Comparison of ENCODE assay signal across 21 cellular contexts in the genomic region with DNA sequence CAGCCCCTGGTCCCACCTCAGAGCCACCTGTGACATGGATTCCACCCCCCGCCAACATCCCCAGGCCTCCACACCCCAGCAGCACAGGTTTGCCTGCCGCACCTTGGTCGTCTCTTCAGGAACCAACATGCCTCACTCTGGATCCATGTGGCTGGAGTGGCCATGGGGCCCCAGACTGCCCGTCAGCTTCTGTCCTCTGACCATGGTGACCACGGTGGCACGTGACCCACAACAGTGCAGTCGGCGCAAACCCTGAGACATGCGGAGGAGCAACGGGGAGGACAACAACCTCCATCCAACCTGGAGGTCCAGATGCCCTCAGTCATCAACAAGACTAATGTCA.
A peak's percentile ranks its signal among the peaks of the same experiment; 100 is the strongest.
DNase-seq lines count a peak whose midpoint lies in the region; ATAC-seq, FAIRE-seq and TF ChIP-seq lines count a peak whose summit lies in the region.
"Had no signal": no experiment of that assay in that cellular context is flagged by ENCODE, and none has a peak within 500 bp of the region (broad histone marks: within the 10 kb centered on the region; RNA-seq: fewer than 3 reads in every experiment).

No MANE protein-coding gene starts in this region.

- peak; percentile 17 for DNase-seq in activated CD8-positive, alpha-beta memory T cell treated with anti-CD3 and anti-CD28 coated beads, Interleukin-2, amount 50 U/mL, for 48 hours
- no peak for DNase-seq in activated CD8-positive, alpha-beta memory T cell treated with anti-CD3 and anti-CD28 coated beads, Interleukin-2, amount 10 ng/mL, durations not matched to agents 7 days and 5 days
- DNase-seq in K562 (ENCODE audit: extremely low read depth in 1 of 4, low spot score in 3 of 4) (no peak), mesenteric fat pad (ENCODE audit: low spot score) (peak; percentile 89), ureter (ENCODE audit: low spot score) (peak; percentile 72), GM13977 (ENCODE audit: low spot score) (no peak), UCSD-AML1 (lab: John Stamatoyannopoulos, UW; ENCODE audit: unreplicated experiment) (no peak)
- DNase-seq: DND-41, H7, Kasumi-1, MG63, NCI-H1048, NCI-H1436, NCI-H2029, NCI-H345, NCI-H524 treated with DMSO at 0.1 percent for 48 hours had no signal

- POLR2A ChIA-PET in K562 (lab: Yijun Ruan, JAX), result no interaction called here

- H3K27ac ChIP-seq in K562 (ENCODE audit: extremely low read depth, low read depth, low read length), result no peak overlapping the region
- H3K27ac ChIP-seq: 22Rv1, HL-60, RWPE1 had no signal

- in situ Hi-C loops in K562 (cut with MboI) (no loop called here), GM13977 (cut with MboI; ENCODE audit: low pct_unique_long_range_greater_than_20kb, low sequenced_read_pairs, unreplicated experiment) (no loop called here)

- H3K27me3 Mint-ChIP-seq in activated CD8-positive, alpha-beta memory T cell treated with anti-CD3 and anti-CD28 coated beads, Interleukin-2, amount 10 ng/mL, durations not matched to agents 7 days and 5 days, result peaks cover 23% of the 10 kb centered on the region

- H3K79me2 ChIP-seq in K562 (ENCODE audit: control insufficient read depth, insufficient read depth, low read length), result no peaks in the 10 kb centered on the region

- H3K4me1 Mint-ChIP-seq in activated CD8-positive, alpha-beta memory T cell treated with anti-CD3 and anti-CD28 coated beads, Interleukin-2, amount 10 ng/mL, durations not matched to agents 7 days and 5 days, result no peaks in the 10 kb centered on the region
- H3K4me1 Mint-ChIP-seq: IgD-negative memory B cell had no signal

- TF ChIP-seq CTCF in K562 (IDR thresholded peaks at IDR 0.05 in 2 of 3, conservative IDR thresholded peaks at IDR 0.05 in 1 of 3; ENCODE audit: insufficient read depth in 2 of 3, low read depth in 1 of 3, low read length in 3 of 3) (no peak), GM13977 (IDR thresholded peaks at IDR 0.05; ENCODE audit: extremely low read depth, insufficient read depth, missing control alignments) (no peak)

- 2% methylated on average over 6 of the region's 10 CpGs for WGBS in K562 (ENCODE audit: insufficient coverage, low coverage, missing lambda C conversion rate)

- H3K4me2 ChIP-seq in K562 (ENCODE audit: insufficient read depth, low read length), result no peak overlapping the region

- TF ChIP-seq EP300 in K562 (IDR thresholded peaks at IDR 0.05; ENCODE audit: low read length), result no peak

- no peak for TF ChIP-seq RAD21 in K562 (CRISPR knock-in tag; conservative IDR thresholded peaks at IDR 0.05 in 1 of 2, IDR thresholded peaks at IDR 0.05 in 1 of 2)

- no peak for FAIRE-seq in K562 (lab: Jason Lieb, UNC)

- H4K20me1 ChIP-seq in K562 (replicated peaks; ENCODE audit: control insufficient read depth, insufficient read depth, low read length), result no peaks in the 10 kb centered on the region

- no peak overlapping the region for H3K9ac ChIP-seq in K562 (ENCODE audit: insufficient read depth in 1 of 2, low read depth in 2 of 2, low read length in 2 of 2)

- no peaks in the 10 kb centered on the region for H3K4me1 ChIP-seq in K562 (replicated peaks in 1 of 2; ENCODE audit: control insufficient read depth in 2 of 2, insufficient read depth in 2 of 2, low read length in 2 of 2)

- no peak for TF ChIP-seq POLR2A in K562 (conservative IDR thresholded peaks at IDR 0.05)

- no peak overlapping the region for H3K27ac Mint-ChIP-seq in activated CD8-positive, alpha-beta memory T cell treated with anti-CD3 and anti-CD28 coated beads, Interleukin-2, amount 10 ng/mL, durations not matched to agents 7 days and 5 days
- H3K27ac Mint-ChIP-seq: IgD-negative memory B cell had no signal

- H3K27me3 ChIP-seq in K562 (ENCODE audit: control insufficient read depth in 2 of 2, insufficient read depth in 2 of 2, low read length in 2 of 2), result peaks cover 0 to 18% of the 10 kb centered on the region in 2 experiments; a peak in 2 of 5 replicates
- H3K27me3 ChIP-seq: MG63 had no signal

- H3K36me3 Mint-ChIP-seq in activated CD8-positive, alpha-beta memory T cell treated with anti-CD3 and anti-CD28 coated beads, Interleukin-2, amount 10 ng/mL, durations not matched to agents 7 days and 5 days, result no peaks in the 10 kb centered on the region
- H3K36me3 Mint-ChIP-seq: IgD-negative memory B cell had no signal

- no peak for ATAC-seq in activated CD8-positive, alpha-beta memory T cell treated with anti-CD3 and anti-CD28 coated beads, Interleukin-2, amount 10 ng/mL, durations not matched to agents 7 days and 5 days
- ATAC-seq in K562 (no peak), HG03135 (IDR thresholded peaks at IDR 0.05; ENCODE audit: unreplicated experiment) (no peak)

- H3K9me3 ChIP-seq in K562 (replicated peaks; ENCODE audit: control insufficient read depth, insufficient read depth, low read depth, low read length), result no peaks in the 10 kb centered on the region

- H2AFZ ChIP-seq in K562 (ENCODE audit: low read depth, low read length), result no peak overlapping the region

- no peaks in the 10 kb centered on the region for H3K36me3 ChIP-seq in K562 (ENCODE audit: control insufficient read depth, insufficient read depth, low read length)
- H3K36me3 ChIP-seq: MG63 had no signal

- no peak overlapping the region for H3K4me3 Mint-ChIP-seq in activated CD8-positive, alpha-beta memory T cell treated with anti-CD3 and anti-CD28 coated beads, Interleukin-2, amount 10 ng/mL, durations not matched to agents 7 days and 5 days
- H3K4me3 Mint-ChIP-seq: IgD-negative memory B cell had no signal

- CTCF ChIA-PET in activated CD8-positive, alpha-beta memory T cell treated with anti-CD3 and anti-CD28 coated beads, Interleukin-2, amount 10 ng/mL, durations not matched to agents 7 days and 5 days (lab: Charles Lee), result no interaction called here
- CTCF ChIA-PET in K562 (lab: Yijun Ruan, JAX; ENCODE audit: low intra/inter-chr PET ratio), result no interaction called here

- intact Hi-C loops in K562 (cut with micrococcal nuclease), result no loop called here

- no peak overlapping the region for H3K4me3 ChIP-seq in K562
- H3K4me3 ChIP-seq: MG63 had no signal

- H3K9me1 ChIP-seq in K562 (ENCODE audit: control insufficient read depth, insufficient read depth, low read length), result no peaks in the 10 kb centered on the region

- BruUV-seq in K562 (replicated peaks; lab: Mats Ljungman, UMichigan), result no TSS peak

- no peaks in the 10 kb centered on the region for H3K9me3 Mint-ChIP-seq in activated CD8-positive, alpha-beta memory T cell treated with anti-CD3 and anti-CD28 coated beads, Interleukin-2, amount 10 ng/mL, durations not matched to agents 7 days and 5 days (ENCODE audit: low read depth)

TF ChIP-seq in K562, 482 proteins besides CTCF, POLR2A, EP300 and RAD21:
- TF ChIP-seq HDAC6 (IDR thresholded peaks at IDR 0.05; ENCODE audit: low read depth, low read length), result no peak
- TF ChIP-seq, protein P1, sequence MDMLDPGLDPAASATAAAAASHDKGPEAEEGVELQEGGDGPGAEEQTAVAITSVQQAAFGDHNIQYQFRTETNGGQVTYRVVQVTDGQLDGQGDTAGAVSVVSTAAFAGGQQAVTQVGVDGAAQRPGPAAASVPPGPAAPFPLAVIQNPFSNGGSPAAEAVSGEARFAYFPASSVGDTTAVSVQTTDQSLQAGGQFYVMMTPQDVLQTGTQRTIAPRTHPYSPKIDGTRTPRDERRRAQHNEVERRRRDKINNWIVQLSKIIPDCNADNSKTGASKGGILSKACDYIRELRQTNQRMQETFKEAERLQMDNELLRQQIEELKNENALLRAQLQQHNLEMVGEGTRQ (CRISPR knock-in tag; IDR thresholded peaks at IDR 0.05), result peak; percentile 32

Comparison
In these comparisons a context has a peak if more than half of its experiments do, and no peak if none do; other contexts are left out.
1. DNase-seq: peak in activated CD8-positive, alpha-beta memory T cell treated with anti-CD3 and anti-CD28 coated beads, Interleukin-2, amount 50 U/mL, for 48 hours (single experiment), mesenteric fat pad (single experiment) and ureter (single experiment); none in activated CD8-positive, alpha-beta memory T cell treated with anti-CD3 and anti-CD28 coated beads, Interleukin-2, amount 10 ng/mL, durations not matched to agents 7 days and 5 days (single experiment), K562 (0 of 4), GM13977 (single experiment) and UCSD-AML1 (single experiment).